In genomic region chr6:159056003-159056402, GRCh38 we compare ENCODE assay signal across 11 cellular contexts. TPM values are rescaled to one million over a fixed set of nuclear protein-coding genes. Genes with fewer than 3 reads are reported as not detected.
DNase-seq lines count a peak whose midpoint lies in the region; ATAC-seq, FAIRE-seq and TF ChIP-seq lines count a peak whose summit lies in the region.
"Had no signal": no experiment of that assay in that cellular context is flagged by ENCODE, and none has a peak within 500 bp of the region (broad histone marks: within the 10 kb centered on the region; RNA-seq: fewer than 3 reads in every experiment).

No MANE protein-coding gene starts in this region.

- no peak for DNase-seq in activated T-cell treated with anti-CD3 and anti-CD28 coated beads, Interleukin-2, amount 50 U/mL, for 72 hours
- DNase-seq in activated T-cell treated with anti-CD3 and anti-CD28 coated beads, Interleukin-2, amount 50 U/mL, for 48 hours: no peak
- DNase-seq in NT2/D1 (ENCODE audit: low read depth, low spot score): no peak
- no peak for DNase-seq in activated naive CD8-positive, alpha-beta T cell treated with anti-CD3 and anti-CD28 coated beads, Interleukin-2, amount 10 ng/mL, durations not matched to agents 7 days and 5 days
- no peak for DNase-seq in sciatic nerve (ENCODE audit: low spot score)
- no peak for DNase-seq in H54 (ENCODE audit: insufficient read length, low spot score)
- DNase-seq in lower leg skin (ENCODE audit: low spot score in 2 of 2): no peak
- DNase-seq: NCI-H446 treated with DMSO at 0.1 percent for 48 hours; stimulated activated CD4-positive, alpha-beta T cell treated with anti-CD3 and anti-CD28 coated beads, Interleukin-1b, Interleukin-23, amount 100 ng/mL, for 48 hours had no signal

- H3K27me3 Mint-ChIP-seq in activated T-cell treated with anti-CD3 and anti-CD28 coated beads, Interleukin-2, amount 50 U/mL, for 72 hours (ENCODE audit: low read depth): no peaks in the 10 kb centered on the region
- no peaks in the 10 kb centered on the region for H3K27me3 Mint-ChIP-seq in activated naive CD8-positive, alpha-beta T cell treated with anti-CD3 and anti-CD28 coated beads, Interleukin-2, amount 10 ng/mL, durations not matched to agents 7 days and 5 days

- H3K9me3 Mint-ChIP-seq in activated T-cell treated with anti-CD3 and anti-CD28 coated beads, Interleukin-2, amount 50 U/mL, for 72 hours: no peaks in the 10 kb centered on the region
- H3K9me3 Mint-ChIP-seq in activated naive CD8-positive, alpha-beta T cell treated with anti-CD3 and anti-CD28 coated beads, Interleukin-2, amount 10 ng/mL, durations not matched to agents 7 days and 5 days: no peaks in the 10 kb centered on the region

- H3K9ac ChIP-seq in NT2/D1 (ENCODE audit: insufficient read length, low read depth): peak overlapping the region; percentile 18

- POLR2A ChIA-PET in activated naive CD8-positive, alpha-beta T cell treated with anti-CD3 and anti-CD28 coated beads, Interleukin-2, amount 10 ng/mL, durations not matched to agents 7 days and 5 days (lab: Charles Lee): interaction anchor here (16.6 kb wide), 1 partner anchor 13 kb away, joined by 312 read pairs; the partner anchor contains the start of gene TAGAP

- peaks cover 4% of the 10 kb centered on the region for H3K4me1 ChIP-seq in NT2/D1 (ENCODE audit: insufficient read depth, insufficient read length)

- no peaks in the 10 kb centered on the region; the same call in 1 of the 2 replicates for H3K9me3 ChIP-seq in NT2/D1 (ENCODE audit: insufficient read depth, low read length)

- H3K36me3 ChIP-seq in NT2/D1 (ENCODE audit: insufficient read depth, insufficient read length, low read length): no peaks in the 10 kb centered on the region

- H3K4me3 ChIP-seq in NT2/D1 (ENCODE audit: insufficient read length, low read depth) (no peak overlapping the region), lower leg skin (ENCODE audit: low read depth, poor library complexity, severe bottlenecking) (no peak overlapping the region)

- H3K27ac Mint-ChIP-seq in activated T-cell treated with anti-CD3 and anti-CD28 coated beads, Interleukin-2, amount 50 U/mL, for 72 hours: peak overlapping the region; percentile 58
- H3K27ac Mint-ChIP-seq in activated naive CD8-positive, alpha-beta T cell treated with anti-CD3 and anti-CD28 coated beads, Interleukin-2, amount 10 ng/mL, durations not matched to agents 7 days and 5 days: peak overlapping the region; percentile 85

- no peaks in the 10 kb centered on the region for H3K27me3 ChIP-seq in NT2/D1 (ENCODE audit: insufficient read depth, insufficient read length)

- WGBS in lower leg skin, 2 donors: 45% methylated on average over 3 of the region's 3 CpGs

- H3K4me3 Mint-ChIP-seq in activated T-cell treated with anti-CD3 and anti-CD28 coated beads, Interleukin-2, amount 50 U/mL, for 72 hours: peak overlapping the region; percentile 53 to 69
- peak overlapping the region; percentile 63 for H3K4me3 Mint-ChIP-seq in activated naive CD8-positive, alpha-beta T cell treated with anti-CD3 and anti-CD28 coated beads, Interleukin-2, amount 10 ng/mL, durations not matched to agents 7 days and 5 days

- no peak for FAIRE-seq in H54 (lab: Jason Lieb, UNC)

- peaks cover 0 to 2% of the 10 kb centered on the region in 2 donors for H3K36me3 Mint-ChIP-seq in activated T-cell treated with anti-CD3 and anti-CD28 coated beads, Interleukin-2, amount 50 U/mL, for 72 hours (ENCODE audit: insufficient read depth in 2 of 2)
- H3K36me3 Mint-ChIP-seq in activated naive CD8-positive, alpha-beta T cell treated with anti-CD3 and anti-CD28 coated beads, Interleukin-2, amount 10 ng/mL, durations not matched to agents 7 days and 5 days: peaks cover 7% of the 10 kb centered on the region

- no peak for TF ChIP-seq POLR2A in H54 (IDR thresholded peaks at IDR 0.05; ENCODE audit: low read depth, low read length)
- TF ChIP-seq POLR2A in lower leg skin (IDR thresholded peaks at IDR 0.05): no peak

- intact Hi-C loops in sciatic nerve (cut with DNase I) (no loop called here), lower leg skin (cut with DNase I; ENCODE audit: low total_unique reads) (no loop called here)

- peaks cover 91% of the 10 kb centered on the region for H3K4me1 Mint-ChIP-seq in activated T-cell treated with anti-CD3 and anti-CD28 coated beads, Interleukin-2, amount 50 U/mL, for 72 hours (ENCODE audit: low read depth)
- peaks cover 61% of the 10 kb centered on the region for H3K4me1 Mint-ChIP-seq in activated naive CD8-positive, alpha-beta T cell treated with anti-CD3 and anti-CD28 coated beads, Interleukin-2, amount 10 ng/mL, durations not matched to agents 7 days and 5 days

- ATAC-seq in activated T-cell treated with anti-CD3 and anti-CD28 coated beads, Interleukin-2, amount 50 U/mL, for 72 hours (replicated peaks in 1 of 2): no peak
- no peak for ATAC-seq in activated naive CD8-positive, alpha-beta T cell treated with anti-CD3 and anti-CD28 coated beads, Interleukin-2, amount 10 ng/mL, durations not matched to agents 7 days and 5 days (ENCODE audit: low read depth)
- ATAC-seq in sciatic nerve: peak; percentile 51
- no peak for ATAC-seq in GM21526 (IDR thresholded peaks at IDR 0.05; ENCODE audit: low FRiP score, unreplicated experiment)

- no peak for TF ChIP-seq CTCF in lower leg skin (IDR thresholded peaks at IDR 0.05)

RNA-seq across cellular contexts. Expression of gene TAGAP, which starts 11.2 kb away (rescaled TPM):
- 10 to 100 TPM; 34.6 to 56.1 TPM for total RNA-seq in activated T-cell treated with anti-CD3 and anti-CD28 coated beads, Interleukin-2, amount 50 U/mL, for 72 hours
- 100 to 1,000 TPM; 106 to 112 TPM for total RNA-seq in activated naive CD8-positive, alpha-beta T cell treated with anti-CD3 and anti-CD28 coated beads, Interleukin-2, amount 10 ng/mL, durations not matched to agents 7 days and 5 days
- total RNA-seq in sciatic nerve: 8.0 TPM
- 1 to 10 TPM; 1.1 to 2.7 (median 1.9) TPM for total RNA-seq in lower leg skin
- total RNA-seq: osteoblast had no signal

RNA-seq across cellular contexts. Expression of gene RSPH3, which starts 56.0 kb away (rescaled TPM):
- 1 to 10 TPM; 6.1 to 6.3 TPM for total RNA-seq in activated T-cell treated with anti-CD3 and anti-CD28 coated beads, Interleukin-2, amount 50 U/mL, for 72 hours
- total RNA-seq in activated naive CD8-positive, alpha-beta T cell treated with anti-CD3 and anti-CD28 coated beads, Interleukin-2, amount 10 ng/mL, durations not matched to agents 7 days and 5 days: 1 to 10 TPM; 2.2 to 2.7 TPM
- total RNA-seq in sciatic nerve: 11.1 TPM
- 10 to 100 TPM in 2 of 4 donors, 1 to 10 TPM in 2; 6.4 to 11.0 (median 9.6) TPM for total RNA-seq in lower leg skin
